ENCODE assay signal across 3 cellular contexts in genomic region chr9:134210511-134210907, GRCh38.
TF ChIP-seq lines count a peak whose summit lies in the region.

No MANE protein-coding gene starts in this region.

TF ChIP-seq in IMR-90, 13 proteins besides CTCF, POLR2A, EP300 and RAD21:
- TF ChIP-seq RFX5 (IDR thresholded peaks at IDR 0.05; ENCODE audit: low read depth, low read length) (no peak), RCOR1 (IDR thresholded peaks at IDR 0.05; ENCODE audit: insufficient replicate concordance, low read length) (no peak), MXI1 (IDR thresholded peaks at IDR 0.05; ENCODE audit: borderline replicate concordance, low read depth, low read length) (no peak), FOS (IDR thresholded peaks at IDR 0.05; ENCODE audit: low read depth, low read length) (no peak)
- TF ChIP-seq, protein P1, sequence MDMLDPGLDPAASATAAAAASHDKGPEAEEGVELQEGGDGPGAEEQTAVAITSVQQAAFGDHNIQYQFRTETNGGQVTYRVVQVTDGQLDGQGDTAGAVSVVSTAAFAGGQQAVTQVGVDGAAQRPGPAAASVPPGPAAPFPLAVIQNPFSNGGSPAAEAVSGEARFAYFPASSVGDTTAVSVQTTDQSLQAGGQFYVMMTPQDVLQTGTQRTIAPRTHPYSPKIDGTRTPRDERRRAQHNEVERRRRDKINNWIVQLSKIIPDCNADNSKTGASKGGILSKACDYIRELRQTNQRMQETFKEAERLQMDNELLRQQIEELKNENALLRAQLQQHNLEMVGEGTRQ (IDR thresholded peaks at IDR 0.05; ENCODE audit: low read depth, low read length), result no peak
TF ChIP-seq in IMR-90: peak in this region for 0.

TF ChIP-seq in H1, 55 proteins besides CTCF, POLR2A, EP300 and RAD21:
- no peak for TF ChIP-seq PHF8 (conservative IDR thresholded peaks at IDR 0.05; ENCODE audit: low read depth, low read length)
- TF ChIP-seq, protein P2, sequence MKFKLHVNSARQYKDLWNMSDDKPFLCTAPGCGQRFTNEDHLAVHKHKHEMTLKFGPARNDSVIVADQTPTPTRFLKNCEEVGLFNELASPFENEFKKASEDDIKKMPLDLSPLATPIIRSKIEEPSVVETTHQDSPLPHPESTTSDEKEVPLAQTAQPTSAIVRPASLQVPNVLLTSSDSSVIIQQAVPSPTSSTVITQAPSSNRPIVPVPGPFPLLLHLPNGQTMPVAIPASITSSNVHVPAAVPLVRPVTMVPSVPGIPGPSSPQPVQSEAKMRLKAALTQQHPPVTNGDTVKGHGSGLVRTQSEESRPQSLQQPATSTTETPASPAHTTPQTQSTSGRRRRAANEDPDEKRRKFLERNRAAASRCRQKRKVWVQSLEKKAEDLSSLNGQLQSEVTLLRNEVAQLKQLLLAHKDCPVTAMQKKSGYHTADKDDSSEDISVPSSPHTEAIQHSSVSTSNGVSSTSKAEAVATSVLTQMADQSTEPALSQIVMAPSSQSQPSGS (IDR thresholded peaks at IDR 0.05; ENCODE audit: low read length), result no peak
- TF ChIP-seq RFX5 (IDR thresholded peaks at IDR 0.05; ENCODE audit: borderline replicate concordance, low read depth, low read length), result no peak
- TF ChIP-seq CHD2 (IDR thresholded peaks at IDR 0.05; ENCODE audit: low read length), result no peak
- TF ChIP-seq RXRA (IDR thresholded peaks at IDR 0.05; ENCODE audit: insufficient read depth, low read depth, low read length), result no peak
- no peak for TF ChIP-seq MAFK (IDR thresholded peaks at IDR 0.05; ENCODE audit: low read depth, low read length)

TF ChIP-seq in HEK293T, 16 proteins besides CTCF, POLR2A, EP300 and RAD21:
- TF ChIP-seq SUZ12 (IDR thresholded peaks at IDR 0.05) (no peak), HDGF (IDR thresholded peaks at IDR 0.05; ENCODE audit: borderline replicate concordance) (no peak), ZNF384 (IDR thresholded peaks at IDR 0.05) (no peak), FOXA1 (IDR thresholded peaks at IDR 0.05) (no peak), BHLHE40 (IDR thresholded peaks at IDR 0.05; ENCODE audit: borderline replicate concordance) (no peak), SP1 (IDR thresholded peaks at IDR 0.05) (no peak)
- TF ChIP-seq, protein P3, sequence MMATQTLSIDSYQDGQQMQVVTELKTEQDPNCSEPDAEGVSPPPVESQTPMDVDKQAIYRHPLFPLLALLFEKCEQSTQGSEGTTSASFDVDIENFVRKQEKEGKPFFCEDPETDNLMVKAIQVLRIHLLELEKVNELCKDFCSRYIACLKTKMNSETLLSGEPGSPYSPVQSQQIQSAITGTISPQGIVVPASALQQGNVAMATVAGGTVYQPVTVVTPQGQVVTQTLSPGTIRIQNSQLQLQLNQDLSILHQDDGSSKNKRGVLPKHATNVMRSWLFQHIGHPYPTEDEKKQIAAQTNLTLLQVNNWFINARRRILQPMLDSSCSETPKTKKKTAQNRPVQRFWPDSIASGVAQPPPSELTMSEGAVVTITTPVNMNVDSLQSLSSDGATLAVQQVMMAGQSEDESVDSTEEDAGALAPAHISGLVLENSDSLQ (IDR thresholded peaks at IDR 0.05), result no peak
